ENCODE assay signal across 8 cellular contexts in the genomic region with DNA sequence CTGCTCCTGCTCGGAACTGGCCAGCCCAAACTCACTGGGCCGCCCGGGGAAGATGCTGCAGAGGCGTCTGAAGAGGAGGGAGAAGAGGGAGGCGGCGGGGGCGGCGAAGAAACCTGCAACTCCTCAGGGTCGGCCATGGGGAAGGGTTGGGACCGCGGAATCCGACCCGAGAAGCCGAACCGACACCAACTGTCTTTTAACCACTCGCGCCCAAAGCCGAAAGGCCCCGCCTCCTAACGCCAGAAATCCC. TPM values are rescaled to one million over a fixed set of nuclear protein-coding genes. Genes with fewer than 3 reads are reported as not detected.
DNase-seq lines count a peak whose midpoint lies in the region; ATAC-seq and TF ChIP-seq lines count a peak whose summit lies in the region.

TSS of gene C4orf46 (minus strand) at position 223 of the 250 bp plus-strand sequence. CDS start at position 137, 86 bp downstream.

- H3K27me3 Mint-ChIP-seq in activated naive CD8-positive, alpha-beta T cell treated with anti-CD3 and anti-CD28 coated beads, Interleukin-2, amount 10 ng/mL, durations not matched to agents 7 days and 5 days, result no peaks in the 10 kb centered on the region

- intact Hi-C loops in T-helper 2 cell treated with Interferon-gamma antibody and Interleukin-4, amounts not matched to agents 100 ng/mL and 5 ng/mL, for 36 hours (cut with micrococcal nuclease), result loop anchor here (1.0 to 5.0 kb wide), 4 partner anchors 98 to 532 kb away; partner anchors contain the start of gene FNIP2

- H3K27me3 ChIP-seq in kidney epithelial cell (ENCODE audit: control insufficient read depth, insufficient read depth, low read length), result no peaks in the 10 kb centered on the region
- H3K27me3 ChIP-seq in thoracic aorta (replicated peaks; ENCODE audit: insufficient read depth), result no peaks in the 10 kb centered on the region

- TF ChIP-seq CTCF in kidney epithelial cell (IDR thresholded peaks at IDR 0.05; ENCODE audit: insufficient read depth, low read length, poor library complexity, severe bottlenecking), result no peak
- no peak for TF ChIP-seq CTCF in thoracic aorta (IDR thresholded peaks at IDR 0.05)

- H3K36me3 Mint-ChIP-seq in activated naive CD8-positive, alpha-beta T cell treated with anti-CD3 and anti-CD28 coated beads, Interleukin-2, amount 10 ng/mL, durations not matched to agents 7 days and 5 days, result peaks cover 6% of the 10 kb centered on the region

- no peak for ATAC-seq in activated naive CD8-positive, alpha-beta T cell treated with anti-CD3 and anti-CD28 coated beads, Interleukin-2, amount 10 ng/mL, durations not matched to agents 7 days and 5 days (ENCODE audit: low read depth)
- no peak for ATAC-seq in thoracic aorta (ENCODE audit: insufficient number of reproducible peaks, low FRiP score, low read depth)
- ATAC-seq in HG03095 (IDR thresholded peaks at IDR 0.05; ENCODE audit: unreplicated experiment), result no peak

- H3K9me3 Mint-ChIP-seq in activated naive CD8-positive, alpha-beta T cell treated with anti-CD3 and anti-CD28 coated beads, Interleukin-2, amount 10 ng/mL, durations not matched to agents 7 days and 5 days, result no peaks in the 10 kb centered on the region

- H3K4me3 Mint-ChIP-seq in activated naive CD8-positive, alpha-beta T cell treated with anti-CD3 and anti-CD28 coated beads, Interleukin-2, amount 10 ng/mL, durations not matched to agents 7 days and 5 days, result peak within 1 kb of the TSS; percentile 96

- POLR2A ChIA-PET in activated naive CD8-positive, alpha-beta T cell treated with anti-CD3 and anti-CD28 coated beads, Interleukin-2, amount 10 ng/mL, durations not matched to agents 7 days and 5 days (lab: Charles Lee), result no interaction called here

- H3K4me3 ChIP-seq in kidney epithelial cell (ENCODE audit: low read depth, low read length) (peak within 1 kb of the TSS; percentile 94), thoracic aorta (peak within 1 kb of the TSS; percentile 97)

- no peak for DNase-seq in T-helper 2 cell
- DNase-seq in activated naive CD8-positive, alpha-beta T cell treated with anti-CD3 and anti-CD28 coated beads, Interleukin-2, amount 10 ng/mL, durations not matched to agents 7 days and 5 days, result no peak
- DNase-seq in kidney epithelial cell (ENCODE audit: low read depth), result no peak
- DNase-seq in thoracic aorta (ENCODE audit: low spot score), result no peak
- no peak for DNase-seq in SW480 (ENCODE audit: low spot score)
- no peak for DNase-seq in EL

- no peaks in the 10 kb centered on the region for H3K9me3 ChIP-seq in thoracic aorta

- H3K27ac ChIP-seq in thoracic aorta, result peak within 1 kb of the TSS; percentile 84 to 96

- H3K27ac Mint-ChIP-seq in activated naive CD8-positive, alpha-beta T cell treated with anti-CD3 and anti-CD28 coated beads, Interleukin-2, amount 10 ng/mL, durations not matched to agents 7 days and 5 days, result peak within 1 kb of the TSS; percentile 96

- no peaks in the 10 kb centered on the region for H3K36me3 ChIP-seq in kidney epithelial cell (ENCODE audit: control insufficient read depth, insufficient read depth, low read length)
- no peaks in the 10 kb centered on the region for H3K36me3 ChIP-seq in thoracic aorta

- peaks cover 20% of the 10 kb centered on the region for H3K4me1 Mint-ChIP-seq in activated naive CD8-positive, alpha-beta T cell treated with anti-CD3 and anti-CD28 coated beads, Interleukin-2, amount 10 ng/mL, durations not matched to agents 7 days and 5 days

- H3K4me1 ChIP-seq in thoracic aorta (ENCODE audit: control insufficient read depth in 1 of 2, low read depth in 2 of 2), result peaks cover 11 to 22% of the 10 kb centered on the region in 2 donors

RNA-seq across cellular contexts. Expression of gene C4orf46, which starts in this region (rescaled TPM):
- 15.8 and 17.7 TPM in 2 replicates for total RNA-seq in T-helper 2 cell treated with Interferon-gamma antibody and Interleukin-4, amounts not matched to agents 100 ng/mL and 5 ng/mL, for 36 hours
- total RNA-seq in activated naive CD8-positive, alpha-beta T cell treated with anti-CD3 and anti-CD28 coated beads, Interleukin-2, amount 10 ng/mL, durations not matched to agents 7 days and 5 days, result 10 to 100 TPM; 11.8 to 12.7 TPM
- total RNA-seq in kidney epithelial cell (14.1 and 16.6 TPM in 2 replicates), thoracic aorta (1 to 10 TPM; 3.0 to 7.3 TPM)
